2 cellular contexts compared by ENCODE assay signal in the genomic region with DNA sequence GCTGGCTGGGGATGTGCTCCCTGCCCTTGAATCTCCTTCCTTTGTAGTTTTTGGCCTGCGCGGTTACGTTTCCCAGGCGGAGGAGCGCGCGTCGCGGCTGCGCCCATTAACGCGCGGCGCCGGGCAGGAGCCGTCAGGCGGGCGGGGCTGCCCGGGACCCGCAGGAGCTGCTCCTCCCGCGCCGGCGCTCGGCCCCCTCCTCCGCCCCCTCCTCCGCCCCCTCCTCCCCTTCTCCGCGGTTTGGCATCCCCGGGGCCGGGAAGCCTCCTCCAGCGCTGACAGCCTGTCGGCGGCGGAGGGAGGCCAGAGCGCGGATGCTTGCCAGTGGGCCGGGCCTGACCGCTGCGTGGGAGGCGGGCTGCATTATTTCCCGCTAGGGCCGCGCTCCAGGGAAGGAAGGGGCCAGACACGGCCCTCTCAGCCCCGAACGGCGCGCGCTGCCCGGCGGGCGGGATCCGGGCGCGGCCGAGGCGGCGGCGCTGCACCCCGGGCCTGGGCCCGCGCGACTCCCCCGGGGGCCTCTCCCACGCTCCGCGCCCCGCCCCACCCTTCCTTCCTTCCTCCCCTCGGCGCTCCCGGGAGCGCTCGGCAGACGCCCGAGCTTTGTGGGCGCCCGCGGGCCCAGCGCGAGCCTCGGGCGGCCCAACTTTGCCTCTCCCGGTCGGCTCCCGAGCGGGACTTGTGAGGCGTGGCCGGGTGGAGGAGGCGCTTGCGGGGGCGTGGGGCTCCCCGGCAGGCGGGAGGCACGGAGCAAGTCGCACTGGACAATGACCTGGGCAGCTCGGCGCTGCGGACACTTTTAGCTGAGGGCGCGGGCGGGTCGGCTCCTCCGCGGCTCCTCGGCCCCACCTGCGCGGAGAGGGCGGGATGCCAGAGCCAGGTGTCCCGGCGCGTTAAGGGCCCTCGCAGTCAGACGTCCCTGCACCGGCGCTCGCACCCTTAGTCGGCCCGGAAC.
TF ChIP-seq lines count a peak whose summit lies in the region.

A gene (plus strand): TSS at position 405 of the 955 bp plus-strand sequence. CDS start 583 bp downstream, outside the sequence.

TF ChIP-seq in GM12891, 5 proteins besides CTCF, POLR2A, EP300 and RAD21:
- TF ChIP-seq PAX5 (IDR thresholded peaks at IDR 0.05; ENCODE audit: insufficient read depth, low read length, severe bottlenecking) (no peak), TAF1 (IDR thresholded peaks at IDR 0.05; ENCODE audit: low read depth, low read length) (no peak), POU2F2 (IDR thresholded peaks at IDR 0.05; ENCODE audit: low read depth, low read length) (no peak), POLR2AphosphoS5 (IDR thresholded peaks at IDR 0.05; ENCODE audit: low read depth, low read length) (no peak), SPI1 (IDR thresholded peaks at IDR 0.05; ENCODE audit: low read depth, low read length) (no peak)

TF ChIP-seq in H1, 55 proteins besides CTCF, POLR2A, EP300 and RAD21:
- peak; percentile 58 for TF ChIP-seq EGR1 (IDR thresholded peaks at IDR 0.05; ENCODE audit: borderline replicate concordance, low read depth, low read length)
- TF ChIP-seq FOSL1 (IDR thresholded peaks at IDR 0.05; ENCODE audit: insufficient read depth, low read depth, low read length): no peak
- TF ChIP-seq ZNF274 (IDR thresholded peaks at IDR 0.05; ENCODE audit: borderline replicate concordance, extremely low read depth, low read length): no peak
- no peak for TF ChIP-seq CBX8 (IDR thresholded peaks at IDR 0.05; ENCODE audit: borderline replicate concordance, low read depth, low read length)
- 0 out of 2 replicates have a peak, but pooled peaks have one; percentile 58 for TF ChIP-seq CREB1 (IDR thresholded peaks at IDR 0.05)
- 0 out of 2 replicates have a peak, but pooled peaks have one; percentile 28 for TF ChIP-seq YY1 (IDR thresholded peaks at IDR 0.05; ENCODE audit: low read depth, low read length)
- TF ChIP-seq, protein P1, sequence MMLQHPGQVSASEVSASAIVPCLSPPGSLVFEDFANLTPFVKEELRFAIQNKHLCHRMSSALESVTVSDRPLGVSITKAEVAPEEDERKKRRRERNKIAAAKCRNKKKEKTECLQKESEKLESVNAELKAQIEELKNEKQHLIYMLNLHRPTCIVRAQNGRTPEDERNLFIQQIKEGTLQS (IDR thresholded peaks at IDR 0.05; ENCODE audit: insufficient read depth, low read depth, low read length): no peak
- TF ChIP-seq, protein P2, sequence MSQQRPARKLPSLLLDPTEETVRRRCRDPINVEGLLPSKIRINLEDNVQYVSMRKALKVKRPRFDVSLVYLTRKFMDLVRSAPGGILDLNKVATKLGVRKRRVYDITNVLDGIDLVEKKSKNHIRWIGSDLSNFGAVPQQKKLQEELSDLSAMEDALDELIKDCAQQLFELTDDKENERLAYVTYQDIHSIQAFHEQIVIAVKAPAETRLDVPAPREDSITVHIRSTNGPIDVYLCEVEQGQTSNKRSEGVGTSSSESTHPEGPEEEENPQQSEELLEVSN (IDR thresholded peaks at IDR 0.05): peak; percentile 35; the same call in 1 of the 2 replicates
- 0 out of 2 replicates have a peak, but pooled peaks have one; percentile 35 for TF ChIP-seq RBBP5 (IDR thresholded peaks at IDR 0.05; ENCODE audit: borderline replicate concordance, low read depth, low read length)
- 0 out of 2 replicates have a peak, but pooled peaks have one; percentile 28 for TF ChIP-seq TAF1 (IDR thresholded peaks at IDR 0.05; ENCODE audit: low read depth, low read length)
